1 cellular context compared by ENCODE assay signal in the genomic region with DNA sequence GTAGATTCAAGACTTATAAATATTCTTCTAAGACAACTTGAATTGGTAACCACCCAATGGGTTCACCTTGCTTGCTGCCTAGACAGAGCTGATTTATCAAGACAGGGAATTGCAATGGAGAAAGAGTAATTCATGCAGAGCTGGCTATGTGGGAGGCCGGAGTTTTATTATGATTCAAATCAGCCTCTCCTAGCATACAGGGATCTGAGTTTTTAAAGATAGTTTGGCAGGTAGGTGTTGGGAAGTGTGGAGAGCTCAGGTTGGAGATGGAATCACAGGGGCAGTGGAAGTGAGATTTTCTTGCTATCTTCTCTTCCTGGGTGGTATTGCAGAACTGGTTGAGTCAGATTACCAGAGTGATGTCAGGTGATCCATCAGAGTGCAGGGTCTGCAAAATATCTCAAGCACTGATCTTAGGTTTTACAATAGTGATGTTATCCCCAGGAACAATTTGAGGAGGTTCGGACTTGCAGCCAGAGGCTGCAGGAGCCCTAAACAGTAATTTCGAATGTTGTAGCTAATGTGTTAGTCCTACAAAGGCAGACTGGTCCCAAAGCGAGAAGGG.
TF ChIP-seq lines count a peak whose summit lies in the region.

No MANE protein-coding gene starts in this region.

TF ChIP-seq in H1, 55 proteins besides CTCF, POLR2A, EP300 and RAD21:
- TF ChIP-seq TCF12 (IDR thresholded peaks at IDR 0.05; ENCODE audit: low read depth, low read length) (no peak), POU5F1 (IDR thresholded peaks at IDR 0.05; ENCODE audit: low read depth, low read length) (peak; percentile 46; the same call in 1 of the 2 replicates)
TF ChIP-seq in H1: peak in this region for 1.
